Comparison of ENCODE assay signal across 16 cellular contexts in the genomic region with DNA sequence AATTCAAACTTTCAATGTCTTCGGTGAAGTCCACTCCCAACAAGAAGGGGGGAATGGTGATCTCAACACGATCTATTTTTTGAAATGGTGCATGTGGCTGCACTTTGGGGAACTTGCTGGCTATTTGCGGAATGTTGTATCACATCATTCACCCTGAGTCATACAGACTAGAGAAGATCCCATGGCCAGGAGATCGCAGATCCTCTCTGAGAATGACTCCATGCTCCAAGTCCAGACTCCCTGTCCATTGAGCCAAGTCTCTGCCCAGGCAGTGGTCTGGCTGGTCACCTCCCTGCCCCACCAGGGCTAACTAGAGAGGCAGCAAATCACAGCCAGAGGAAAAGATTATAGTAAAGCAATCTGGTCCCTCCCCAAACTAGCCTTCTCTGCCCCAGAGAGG.
A peak's percentile ranks its signal among the peaks of the same experiment; 100 is the strongest.
DNase-seq lines count a peak whose midpoint lies in the region; ATAC-seq and TF ChIP-seq lines count a peak whose summit lies in the region.
"Had no signal": no experiment of that assay in that cellular context is flagged by ENCODE, and none has a peak within 500 bp of the region (broad histone marks: within the 10 kb centered on the region; RNA-seq: fewer than 3 reads in every experiment).

No MANE protein-coding gene starts in this region.

- TF ChIP-seq CTCF in activated CD8-positive, alpha-beta T cell treated with anti-CD3 and anti-CD28 coated beads for 36 hours (IDR thresholded peaks at IDR 0.05): no peak
- TF ChIP-seq CTCF in upper lobe of right lung (IDR thresholded peaks at IDR 0.05) (no peak), GM23338 (conservative IDR thresholded peaks at IDR 0.05; ENCODE audit: low read depth in 2 of 2) (no peak)

- no peaks in the 10 kb centered on the region for H3K9me3 Mint-ChIP-seq in activated CD8-positive, alpha-beta T cell treated with anti-CD3 and anti-CD28 coated beads, Interleukin-2, amount 10 ng/mL, durations not matched to agents 7 days and 5 days (ENCODE audit: insufficient read depth)
- no peaks in the 10 kb centered on the region for H3K9me3 Mint-ChIP-seq in activated CD8-positive, alpha-beta T cell treated with anti-CD3 and anti-CD28 coated beads for 36 hours
- H3K9me3 Mint-ChIP-seq in activated T-helper 17 cell treated with anti-CD3 and anti-CD28 coated beads, Interleukin-2, amount 50 U/mL, for 72 hours: no peaks in the 10 kb centered on the region
- H3K9me3 Mint-ChIP-seq in naive thymus-derived CD4-positive, alpha-beta T cell: no peaks in the 10 kb centered on the region
- H3K9me3 Mint-ChIP-seq in GM23338: no peaks in the 10 kb centered on the region
- H3K9me3 Mint-ChIP-seq: activated CD4-positive, alpha-beta memory T cell treated with anti-CD3 and anti-CD28 coated beads for 36 hours; activated T-cell treated with anti-CD3 and anti-CD28 coated beads, Interleukin-2, amount 50 U/mL, for 72 hours had no signal

- no peak for ATAC-seq in activated CD8-positive, alpha-beta T cell treated with anti-CD3 and anti-CD28 coated beads, Interleukin-2, amount 10 ng/mL, durations not matched to agents 7 days and 5 days
- no peak for ATAC-seq in activated CD8-positive, alpha-beta T cell treated with anti-CD3 and anti-CD28 coated beads for 36 hours
- ATAC-seq in activated T-helper 17 cell treated with anti-CD3 and anti-CD28 coated beads, Interleukin-2, amount 50 U/mL, for 72 hours (replicated peaks): no peak
- peak; percentile 59 for ATAC-seq in naive thymus-derived CD4-positive, alpha-beta T cell
- peak; percentile 68 for ATAC-seq in upper lobe of right lung
- ATAC-seq in HG03108 (IDR thresholded peaks at IDR 0.05; ENCODE audit: unreplicated experiment): no peak
- ATAC-seq in GM23338: no peak
- ATAC-seq: activated T-cell treated with anti-CD3 and anti-CD28 coated beads, Interleukin-2, amount 50 U/mL, for 72 hours had no signal

- H3K27me3 ChIP-seq in naive thymus-derived CD4-positive, alpha-beta T cell (ENCODE audit: control insufficient read depth in 2 of 2, insufficient read depth in 2 of 2, low read length in 2 of 2): no peaks in the 10 kb centered on the region
- H3K27me3 ChIP-seq in upper lobe of right lung (no peaks in the 10 kb centered on the region), GM23338 (ENCODE audit: insufficient read depth) (no peaks in the 10 kb centered on the region)
- H3K27me3 ChIP-seq: cardiac muscle cell, hepatocyte, SJCRH30 had no signal

- no peak overlapping the region for H3K27ac ChIP-seq in naive thymus-derived CD4-positive, alpha-beta T cell (ENCODE audit: low read depth, low read length)
- H3K27ac ChIP-seq in upper lobe of right lung: peak overlapping the region; percentile 3
- no peak overlapping the region for H3K27ac ChIP-seq in GM23338 (ENCODE audit: low read depth)
- H3K27ac ChIP-seq: cardiac muscle cell, hepatocyte, SJCRH30 had no signal

- no peak overlapping the region for H3K4me2 ChIP-seq in GM23338
- H3K4me2 ChIP-seq: hepatocyte had no signal

- intact Hi-C loops in activated CD8-positive, alpha-beta T cell treated with anti-CD3 and anti-CD28 coated beads for 36 hours (cut with micrococcal nuclease): no loop called here
- intact Hi-C loops in naive thymus-derived CD4-positive, alpha-beta T cell (cut with micrococcal nuclease): no loop called here
- intact Hi-C loops in upper lobe of right lung (cut with DNase I): no loop called here

- no peaks in the 10 kb centered on the region for H3K9me3 ChIP-seq in naive thymus-derived CD4-positive, alpha-beta T cell (ENCODE audit: control insufficient read depth in 2 of 3, low read length in 3 of 3)
- no peaks in the 10 kb centered on the region for H3K9me3 ChIP-seq in upper lobe of right lung
- H3K9me3 ChIP-seq: SJCRH30 had no signal

- H3K4me3 ChIP-seq in naive thymus-derived CD4-positive, alpha-beta T cell (ENCODE audit: low read length): no peak overlapping the region
- H3K4me3 ChIP-seq in upper lobe of right lung (no peak overlapping the region), GM23338 (no peak overlapping the region)
- H3K4me3 ChIP-seq: cardiac muscle cell, hepatocyte, SJCRH30 had no signal

- POLR2A ChIA-PET in activated CD8-positive, alpha-beta T cell treated with anti-CD3 and anti-CD28 coated beads, Interleukin-2, amount 10 ng/mL, durations not matched to agents 7 days and 5 days (lab: Charles Lee): interaction anchor here (0.6 kb wide), 1 partner anchor 32 kb away, joined by 3 read pairs; no protein-coding TSS in a partner anchor
- POLR2A ChIA-PET in activated CD8-positive, alpha-beta T cell treated with anti-CD3 and anti-CD28 coated beads for 36 hours (lab: Charles Lee): no interaction called here
- POLR2A ChIA-PET in naive thymus-derived CD4-positive, alpha-beta T cell (lab: Charles Lee): interaction anchor here (1.3 kb wide), 1 partner anchor 11 kb away, joined by 6 read pairs; no protein-coding TSS in a partner anchor

- H3K4me1 Mint-ChIP-seq in activated CD8-positive, alpha-beta T cell treated with anti-CD3 and anti-CD28 coated beads, Interleukin-2, amount 10 ng/mL, durations not matched to agents 7 days and 5 days (ENCODE audit: low read depth): peaks cover 93% of the 10 kb centered on the region
- peaks cover 52% of the 10 kb centered on the region for H3K4me1 Mint-ChIP-seq in activated CD8-positive, alpha-beta T cell treated with anti-CD3 and anti-CD28 coated beads for 36 hours (ENCODE audit: low read depth)
- H3K4me1 Mint-ChIP-seq in activated T-helper 17 cell treated with anti-CD3 and anti-CD28 coated beads, Interleukin-2, amount 50 U/mL, for 72 hours: peaks cover 18% of the 10 kb centered on the region
- peaks cover 49 to 90% (median 78%) of the 10 kb centered on the region in 7 donors for H3K4me1 Mint-ChIP-seq in naive thymus-derived CD4-positive, alpha-beta T cell
- peaks cover 2% of the 10 kb centered on the region; the same call in 1 of the 3 replicates for H3K4me1 Mint-ChIP-seq in GM23338

- peaks cover 69% of the 10 kb centered on the region for H3K36me3 Mint-ChIP-seq in activated CD8-positive, alpha-beta T cell treated with anti-CD3 and anti-CD28 coated beads, Interleukin-2, amount 10 ng/mL, durations not matched to agents 7 days and 5 days (ENCODE audit: low read depth)
- H3K36me3 Mint-ChIP-seq in activated CD8-positive, alpha-beta T cell treated with anti-CD3 and anti-CD28 coated beads for 36 hours (ENCODE audit: low read depth): no peaks in the 10 kb centered on the region
- H3K36me3 Mint-ChIP-seq in activated T-helper 17 cell treated with anti-CD3 and anti-CD28 coated beads, Interleukin-2, amount 50 U/mL, for 72 hours (ENCODE audit: low read depth): no peaks in the 10 kb centered on the region
- peaks cover 4 to 58% (median 10%) of the 10 kb centered on the region in 5 donors for H3K36me3 Mint-ChIP-seq in naive thymus-derived CD4-positive, alpha-beta T cell
- H3K36me3 Mint-ChIP-seq in GM23338 (ENCODE audit: low read depth): no peaks in the 10 kb centered on the region

- no peaks in the 10 kb centered on the region for H3K36me3 ChIP-seq in naive thymus-derived CD4-positive, alpha-beta T cell (ENCODE audit: control insufficient read depth in 2 of 3, insufficient read depth in 3 of 3, low read length in 3 of 3)
- H3K36me3 ChIP-seq in upper lobe of right lung (no peaks in the 10 kb centered on the region), GM23338 (ENCODE audit: insufficient read depth) (no peaks in the 10 kb centered on the region)
- H3K36me3 ChIP-seq: cardiac muscle cell, SJCRH30 had no signal

- H3K27ac Mint-ChIP-seq in activated CD8-positive, alpha-beta T cell treated with anti-CD3 and anti-CD28 coated beads, Interleukin-2, amount 10 ng/mL, durations not matched to agents 7 days and 5 days: peak overlapping the region; percentile 48
- H3K27ac Mint-ChIP-seq in activated CD8-positive, alpha-beta T cell treated with anti-CD3 and anti-CD28 coated beads for 36 hours: no peak overlapping the region
- H3K27ac Mint-ChIP-seq in activated T-helper 17 cell treated with anti-CD3 and anti-CD28 coated beads, Interleukin-2, amount 50 U/mL, for 72 hours: peak overlapping the region; percentile 34
- H3K27ac Mint-ChIP-seq in naive thymus-derived CD4-positive, alpha-beta T cell: peak overlapping the region in 3 of 9 donors; percentile 15 to 62 (median 21)
- no peak overlapping the region for H3K27ac Mint-ChIP-seq in GM23338
- H3K27ac Mint-ChIP-seq: activated CD4-positive, alpha-beta memory T cell treated with anti-CD3 and anti-CD28 coated beads for 36 hours; activated T-cell treated with anti-CD3 and anti-CD28 coated beads, Interleukin-2, amount 50 U/mL, for 72 hours; progenitor cell of endocrine pancreas had no signal

- H3K9me2 ChIP-seq in GM23338 (ENCODE audit: insufficient read depth): no peaks in the 10 kb centered on the region

- 0 out of 2 replicates have a peak, but pooled peaks cover 5% of the 10 kb centered on the region for H3K79me2 ChIP-seq in GM23338 (replicated peaks; ENCODE audit: insufficient read depth)
- H3K79me2 ChIP-seq: hepatocyte had no signal

- peaks cover 14 to 44% of the 10 kb centered on the region in 2 donors for H3K4me1 ChIP-seq in naive thymus-derived CD4-positive, alpha-beta T cell (ENCODE audit: control insufficient read depth in 2 of 2, insufficient read depth in 2 of 2, low read length in 2 of 2)
- peaks cover 22% of the 10 kb centered on the region for H3K4me1 ChIP-seq in upper lobe of right lung
- H3K4me1 ChIP-seq in GM23338 (ENCODE audit: insufficient read depth): no peaks in the 10 kb centered on the region
- H3K4me1 ChIP-seq: SJCRH30 had no signal

- no peaks in the 10 kb centered on the region for H4K20me1 ChIP-seq in GM23338 (replicated peaks; ENCODE audit: insufficient read depth)

- H3K27me3 Mint-ChIP-seq in activated CD8-positive, alpha-beta T cell treated with anti-CD3 and anti-CD28 coated beads, Interleukin-2, amount 10 ng/mL, durations not matched to agents 7 days and 5 days (ENCODE audit: low read depth): no peaks in the 10 kb centered on the region
- no peaks in the 10 kb centered on the region for H3K27me3 Mint-ChIP-seq in activated CD8-positive, alpha-beta T cell treated with anti-CD3 and anti-CD28 coated beads for 36 hours
- H3K27me3 Mint-ChIP-seq in activated T-helper 17 cell treated with anti-CD3 and anti-CD28 coated beads, Interleukin-2, amount 50 U/mL, for 72 hours: no peaks in the 10 kb centered on the region
- no peaks in the 10 kb centered on the region for H3K27me3 Mint-ChIP-seq in naive thymus-derived CD4-positive, alpha-beta T cell
- H3K27me3 Mint-ChIP-seq in GM23338 (ENCODE audit: insufficient read depth, low read depth, poor library complexity): peaks cover 8% of the 10 kb centered on the region
- H3K27me3 Mint-ChIP-seq: activated CD4-positive, alpha-beta memory T cell treated with anti-CD3 and anti-CD28 coated beads for 36 hours; progenitor cell of endocrine pancreas had no signal

- CTCF ChIA-PET in activated CD8-positive, alpha-beta T cell treated with anti-CD3 and anti-CD28 coated beads, Interleukin-2, amount 10 ng/mL, durations not matched to agents 7 days and 5 days (lab: Charles Lee): interaction anchor here (9.9 kb wide), 1 partner anchor 17 kb away, joined by 142 read pairs; no protein-coding TSS in a partner anchor
- CTCF ChIA-PET in activated CD8-positive, alpha-beta T cell treated with anti-CD3 and anti-CD28 coated beads for 36 hours (lab: Charles Lee): no interaction called here
- CTCF ChIA-PET in naive thymus-derived CD4-positive, alpha-beta T cell (lab: Charles Lee): no interaction called here

- H2AFZ ChIP-seq in GM23338: no peak overlapping the region
- H2AFZ ChIP-seq: hepatocyte had no signal

- no peak for DNase-seq in activated CD8-positive, alpha-beta T cell treated with anti-CD3 and anti-CD28 coated beads, Interleukin-2, amount 10 ng/mL, durations not matched to agents 7 days and 5 days
- DNase-seq in activated CD8-positive, alpha-beta T cell treated with anti-CD3 and anti-CD28 coated beads for 36 hours: no peak
- DNase-seq in naive thymus-derived CD4-positive, alpha-beta T cell: no peak
- no peak for DNase-seq in upper lobe of right lung
- no peak for DNase-seq in HuH-7.5 (ENCODE audit: low spot score)
- DNase-seq in GM23338 (ENCODE audit: low spot score): no peak
- DNase-seq: activated CD4-positive, alpha-beta memory T cell treated with anti-CD3 and anti-CD28 coated beads for 36 hours; activated T-cell treated with anti-CD3 and anti-CD28 coated beads, Interleukin-2, amount 50 U/mL, for 72 hours; NCI-H146; NCI-H2227 treated with DMSO at 0.1 percent for 48 hours; SJCRH30 had no signal

- no peaks in the 10 kb centered on the region for H3F3A ChIP-seq in GM23338 (replicated peaks; ENCODE audit: low read depth)

- H3K4me3 Mint-ChIP-seq in activated CD8-positive, alpha-beta T cell treated with anti-CD3 and anti-CD28 coated beads, Interleukin-2, amount 10 ng/mL, durations not matched to agents 7 days and 5 days: no peak overlapping the region
- H3K4me3 Mint-ChIP-seq in activated CD8-positive, alpha-beta T cell treated with anti-CD3 and anti-CD28 coated beads for 36 hours: no peak overlapping the region
- no peak overlapping the region for H3K4me3 Mint-ChIP-seq in activated T-helper 17 cell treated with anti-CD3 and anti-CD28 coated beads, Interleukin-2, amount 50 U/mL, for 72 hours
- H3K4me3 Mint-ChIP-seq in naive thymus-derived CD4-positive, alpha-beta T cell: peak overlapping the region in 1 of 10 donors; percentile 14
- H3K4me3 Mint-ChIP-seq in GM23338: no peak overlapping the region; the same call in 2 of the 3 replicates
- H3K4me3 Mint-ChIP-seq: activated CD4-positive, alpha-beta memory T cell treated with anti-CD3 and anti-CD28 coated beads for 36 hours; activated T-cell treated with anti-CD3 and anti-CD28 coated beads, Interleukin-2, amount 50 U/mL, for 72 hours had no signal

Comparison
In these comparisons a context has a peak if more than half of its experiments do, and no peak if none do; other contexts are left out.
1. H3K27ac Mint-ChIP-seq: peak in activated CD8-positive, alpha-beta T cell treated with anti-CD3 and anti-CD28 coated beads, Interleukin-2, amount 10 ng/mL, durations not matched to agents 7 days and 5 days (single experiment) and activated T-helper 17 cell treated with anti-CD3 and anti-CD28 coated beads, Interleukin-2, amount 50 U/mL, for 72 hours (single experiment); none in activated CD8-positive, alpha-beta T cell treated with anti-CD3 and anti-CD28 coated beads for 36 hours (single experiment) and GM23338 (single experiment).
2. ATAC-seq: peak in naive thymus-derived CD4-positive, alpha-beta T cell (single experiment) and upper lobe of right lung (single experiment); none in activated CD8-positive, alpha-beta T cell treated with anti-CD3 and anti-CD28 coated beads, Interleukin-2, amount 10 ng/mL, durations not matched to agents 7 days and 5 days (single experiment), activated CD8-positive, alpha-beta T cell treated with anti-CD3 and anti-CD28 coated beads for 36 hours (single experiment), activated T-helper 17 cell treated with anti-CD3 and anti-CD28 coated beads, Interleukin-2, amount 50 U/mL, for 72 hours (single experiment), HG03108 (single experiment) and GM23338 (single experiment).